Comparison of ENCODE assay signal across 8 cellular contexts in the genomic region with DNA sequence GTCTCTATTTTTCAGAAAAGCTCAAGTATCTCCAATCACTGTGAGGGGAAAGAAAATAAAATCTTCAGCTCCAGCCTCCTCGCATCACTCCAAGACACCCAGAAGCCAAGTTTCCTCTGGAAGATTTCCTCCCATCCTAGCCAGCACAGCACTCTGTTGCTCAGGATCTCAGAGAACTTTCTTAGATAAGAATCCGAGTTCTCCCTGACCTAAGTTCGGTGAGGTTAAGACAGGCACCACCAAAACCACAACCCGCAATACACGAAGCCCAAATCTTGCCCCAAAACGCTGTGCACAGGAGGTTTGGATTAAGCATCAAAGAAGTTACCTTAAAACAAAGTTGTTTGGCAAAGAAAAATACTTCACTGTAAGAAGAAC.
DNase-seq lines count a peak whose midpoint lies in the region; ATAC-seq lines count a peak whose summit lies in the region.
"Had no signal": no experiment of that assay in that cellular context is flagged by ENCODE, and none has a peak within 500 bp of the region (broad histone marks: within the 10 kb centered on the region; RNA-seq: fewer than 3 reads in every experiment).

No MANE protein-coding gene starts in this region.

- H3K27me3 Mint-ChIP-seq in activated naive CD8-positive, alpha-beta T cell treated with anti-CD3 and anti-CD28 coated beads, Interleukin-2, amount 50 U/mL, for 24 hours: peaks cover 6% of the 10 kb centered on the region
- peaks cover 23% of the 10 kb centered on the region for H3K27me3 Mint-ChIP-seq in stimulated activated naive CD8-positive, alpha-beta T cell treated with anti-CD3 and anti-CD28 coated beads, Interleukin-15, amount 100 ng/mL, for 72 hours

- H3K27ac ChIP-seq in iPS-20b (ENCODE audit: low read length): no peak overlapping the region

- in situ Hi-C loops in KBM-7 (cut with MboI; ENCODE audit: low pct_unique_long_range_greater_than_20kb, low sequenced_read_pairs): loop anchor here (25.0 kb wide), 1 partner anchor 203 kb away; no protein-coding TSS in a partner anchor

- H3K9me3 Mint-ChIP-seq in activated naive CD8-positive, alpha-beta T cell treated with anti-CD3 and anti-CD28 coated beads, Interleukin-2, amount 50 U/mL, for 24 hours: no peaks in the 10 kb centered on the region
- no peaks in the 10 kb centered on the region for H3K9me3 Mint-ChIP-seq in stimulated activated naive CD8-positive, alpha-beta T cell treated with anti-CD3 and anti-CD28 coated beads, Interleukin-15, amount 100 ng/mL, for 72 hours

- H3K9ac ChIP-seq in iPS-20b (ENCODE audit: low read depth, low read length): no peak overlapping the region; the same call in 1 of the 2 replicates

- H3K9me3 ChIP-seq in iPS-20b (ENCODE audit: insufficient read depth, low read depth, low read length): no peaks in the 10 kb centered on the region

- peaks cover 59% of the 10 kb centered on the region for H3K4me1 ChIP-seq in iPS-20b (ENCODE audit: insufficient read depth, low read length)

- peaks cover 4% of the 10 kb centered on the region for H3K36me3 Mint-ChIP-seq in activated naive CD8-positive, alpha-beta T cell treated with anti-CD3 and anti-CD28 coated beads, Interleukin-2, amount 50 U/mL, for 24 hours (ENCODE audit: low read depth)

- H3K36me3 ChIP-seq in iPS-20b (ENCODE audit: insufficient read depth, low read depth, low read length): no peaks in the 10 kb centered on the region

- peaks cover 52% of the 10 kb centered on the region for H3K27me3 ChIP-seq in iPS-20b (ENCODE audit: insufficient read depth, low read length)

- H3K4me1 Mint-ChIP-seq in activated naive CD8-positive, alpha-beta T cell treated with anti-CD3 and anti-CD28 coated beads, Interleukin-2, amount 50 U/mL, for 24 hours: peaks cover 78% of the 10 kb centered on the region
- peaks cover 82% of the 10 kb centered on the region for H3K4me1 Mint-ChIP-seq in stimulated activated naive CD8-positive, alpha-beta T cell treated with anti-CD3 and anti-CD28 coated beads, Interleukin-15, amount 100 ng/mL, for 72 hours

- no peak for ATAC-seq in activated naive CD8-positive, alpha-beta T cell treated with anti-CD3 and anti-CD28 coated beads, Interleukin-2, amount 50 U/mL, for 24 hours
- no peak for ATAC-seq in stimulated activated naive CD8-positive, alpha-beta T cell treated with anti-CD3 and anti-CD28 coated beads, Interleukin-15, amount 100 ng/mL, for 72 hours
- ATAC-seq in HG03520 (IDR thresholded peaks at IDR 0.05; ENCODE audit: unreplicated experiment): no peak
- no peak for ATAC-seq in GM19328 (IDR thresholded peaks at IDR 0.05; ENCODE audit: unreplicated experiment)

- H3K4me3 ChIP-seq in iPS-20b (ENCODE audit: low read length): peak overlapping the region; percentile 35; the same call in 1 of the 2 replicates

- DNase-seq in KBM-7 (peak; percentile 30), HuH-7 (ENCODE audit: low spot score) (no peak)
- DNase-seq in activated naive CD8-positive, alpha-beta T cell treated with anti-CD3 and anti-CD28 coated beads, Interleukin-2, amount 50 U/mL, for 24 hours: no peak
- DNase-seq in stimulated activated naive CD8-positive, alpha-beta T cell treated with anti-CD3 and anti-CD28 coated beads, Interleukin-15, amount 100 ng/mL, for 72 hours: no peak
- DNase-seq: amniotic stem cell had no signal

- H3K27ac Mint-ChIP-seq in activated naive CD8-positive, alpha-beta T cell treated with anti-CD3 and anti-CD28 coated beads, Interleukin-2, amount 50 U/mL, for 24 hours: peak overlapping the region; percentile 48
- H3K27ac Mint-ChIP-seq in stimulated activated naive CD8-positive, alpha-beta T cell treated with anti-CD3 and anti-CD28 coated beads, Interleukin-15, amount 100 ng/mL, for 72 hours: peak overlapping the region in 1 of 2 donors; percentile 20

- H3K4me3 Mint-ChIP-seq in activated naive CD8-positive, alpha-beta T cell treated with anti-CD3 and anti-CD28 coated beads, Interleukin-2, amount 50 U/mL, for 24 hours: peak overlapping the region; percentile 65
- peak overlapping the region; percentile 20 to 77 for H3K4me3 Mint-ChIP-seq in stimulated activated naive CD8-positive, alpha-beta T cell treated with anti-CD3 and anti-CD28 coated beads, Interleukin-15, amount 100 ng/mL, for 72 hours
